8 cellular contexts compared by ENCODE assay signal in genomic region chr3:191051037-191051436, GRCh38.
DNase-seq lines count a peak whose midpoint lies in the region; ATAC-seq and TF ChIP-seq lines count a peak whose summit lies in the region.

No MANE protein-coding gene starts in this region.

- H3K4me3 Mint-ChIP-seq in glutamatergic neuron (ENCODE audit: unreplicated experiment) = no peak overlapping the region
- H3K4me3 Mint-ChIP-seq in activated naive CD4-positive, alpha-beta T cell treated with anti-CD3 and anti-CD28 coated beads for 36 hours = no peak overlapping the region

- no peaks in the 10 kb centered on the region for H3K36me3 Mint-ChIP-seq in glutamatergic neuron (ENCODE audit: unreplicated experiment)
- no peaks in the 10 kb centered on the region for H3K36me3 Mint-ChIP-seq in activated naive CD4-positive, alpha-beta T cell treated with anti-CD3 and anti-CD28 coated beads for 36 hours (ENCODE audit: low read depth)

- intact Hi-C loops in left ventricle myocardium inferior (cut with micrococcal nuclease) = loop anchor here (10.0 kb wide), 2 partner anchors 166 to 346 kb away; no protein-coding TSS in a partner anchor
- intact Hi-C loops in left ventricle myocardium superior (cut with micrococcal nuclease) = loop anchor here (10.0 kb wide), 1 partner anchor 346 kb away; no protein-coding TSS in a partner anchor
- intact Hi-C loops in activated naive CD4-positive, alpha-beta T cell treated with anti-CD3 and anti-CD28 coated beads for 36 hours (cut with micrococcal nuclease) = loop anchor here (1.0 to 2.0 kb wide), 6 partner anchors 167 to 1090 kb away; no protein-coding TSS in a partner anchor

- no peaks in the 10 kb centered on the region for H3K9me3 Mint-ChIP-seq in glutamatergic neuron (ENCODE audit: unreplicated experiment)
- H3K9me3 Mint-ChIP-seq in activated naive CD4-positive, alpha-beta T cell treated with anti-CD3 and anti-CD28 coated beads for 36 hours = no peaks in the 10 kb centered on the region

- CTCF ChIA-PET in activated naive CD4-positive, alpha-beta T cell treated with anti-CD3 and anti-CD28 coated beads for 36 hours (lab: Charles Lee) = interaction anchor here (0.5 to 0.9 kb wide), 5 partner anchors 350 to 1762 kb away, joined by 3 to 5 read pairs (median 3); partner anchors contain the start of gene IL1RAP

- no peak overlapping the region for H3K27ac ChIP-seq in left ventricle myocardium inferior (replicated peaks)

- H3K27ac Mint-ChIP-seq in glutamatergic neuron (ENCODE audit: unreplicated experiment) = no peak overlapping the region
- no peak overlapping the region for H3K27ac Mint-ChIP-seq in activated naive CD4-positive, alpha-beta T cell treated with anti-CD3 and anti-CD28 coated beads for 36 hours

- in situ Hi-C loops in SK-MEL-5 (cut with HindIII; ENCODE audit: low pct_unique_long_range_greater_than_20kb, low sequenced_read_pairs) = no loop called here

- H3K27me3 Mint-ChIP-seq in glutamatergic neuron (ENCODE audit: unreplicated experiment) = no peaks in the 10 kb centered on the region
- H3K27me3 Mint-ChIP-seq in activated naive CD4-positive, alpha-beta T cell treated with anti-CD3 and anti-CD28 coated beads for 36 hours (ENCODE audit: low read depth) = no peaks in the 10 kb centered on the region

- DNase-seq in left ventricle myocardium inferior (no peak), left ventricle myocardium superior (no peak), HuH-7 (ENCODE audit: low spot score) (peak; percentile 12), SK-MEL-5 (ENCODE audit: low read depth, low spot score) (peak; percentile 51), glutamatergic neuron (no peak), C1 segment of cervical spinal cord (lab: John Stamatoyannopoulos, UW) (no peak)
- no peak for DNase-seq in activated naive CD4-positive, alpha-beta T cell treated with anti-CD3 and anti-CD28 coated beads for 36 hours

- no peaks in the 10 kb centered on the region for H3K36me3 ChIP-seq in left ventricle myocardium inferior

- peaks cover 5% of the 10 kb centered on the region for H3K9me3 ChIP-seq in left ventricle myocardium inferior (replicated peaks)

- H3K4me1 ChIP-seq in left ventricle myocardium inferior = no peaks in the 10 kb centered on the region

- ATAC-seq in left ventricle myocardium superior (no peak), HG03571 (IDR thresholded peaks at IDR 0.05; ENCODE audit: unreplicated experiment) (no peak)

- no peak overlapping the region for H3K4me3 ChIP-seq in left ventricle myocardium inferior

- peak; percentile 51 for TF ChIP-seq CTCF in left ventricle myocardium inferior (IDR thresholded peaks at IDR 0.05; ENCODE audit: borderline replicate concordance)
- TF ChIP-seq CTCF in glutamatergic neuron (IDR thresholded peaks at IDR 0.05; ENCODE audit: partially characterized antibody, unreplicated experiment) = peak; percentile 80

- H3K4me1 Mint-ChIP-seq in glutamatergic neuron (ENCODE audit: low read depth, unreplicated experiment) = no peaks in the 10 kb centered on the region
- H3K4me1 Mint-ChIP-seq in activated naive CD4-positive, alpha-beta T cell treated with anti-CD3 and anti-CD28 coated beads for 36 hours (ENCODE audit: low read depth) = no peaks in the 10 kb centered on the region

- H3K27me3 ChIP-seq in left ventricle myocardium inferior (ENCODE audit: low read depth) = no peaks in the 10 kb centered on the region

Comparison
In these comparisons a context has a peak if more than half of its experiments do, and no peak if none do; other contexts are left out.
1. DNase-seq: peak in HuH-7 (single experiment) and SK-MEL-5 (single experiment); none in left ventricle myocardium inferior (single experiment), left ventricle myocardium superior (single experiment), glutamatergic neuron (single experiment), C1 segment of cervical spinal cord (0 of 14) and activated naive CD4-positive, alpha-beta T cell treated with anti-CD3 and anti-CD28 coated beads for 36 hours (single experiment).